In genomic region chr11:121559812-121560211, GRCh38 we compare ENCODE assay signal across 15 cellular contexts.
"Had no signal": no experiment of that assay in that cellular context is flagged by ENCODE, and none has a peak within 500 bp of the region (broad histone marks: within the 10 kb centered on the region; RNA-seq: fewer than 3 reads in every experiment).

No MANE protein-coding gene starts in this region.

- H3K9me3 Mint-ChIP-seq: activated naive CD4-positive, alpha-beta T cell treated with anti-CD3 and anti-CD28 coated beads for 36 hours; activated T-helper 17 cell treated with anti-CD3 and anti-CD28 coated beads, Interleukin-2, amount 50 U/mL, for 72 hours; memory B cell; nephron progenitor cell had no signal

- DNase-seq: activated CD4-positive, alpha-beta T cell treated with anti-CD3 and anti-CD28 coated beads, Interleukin-2, amount 50 U/mL, for 4 hours; activated naive CD4-positive, alpha-beta T cell treated with anti-CD3 and anti-CD28 coated beads for 36 hours; adrenal gland; kidney; left ventricle myocardium inferior; nephron progenitor cell; psoas muscle; right lobe of liver; stimulated activated naive CD8-positive, alpha-beta T cell treated with anti-CD3 and anti-CD28 coated beads, Interleukin-15, Interleukin-2, amounts not matched to agents 100 U/mL and 50 U/mL, for 24 hours; T1000; upper lobe of left lung had no signal

- ATAC-seq: activated CD4-positive, CD25-positive, alpha-beta regulatory T cell treated with anti-CD3 and anti-CD28 coated beads, Interleukin-2, amount 50 U/mL, for 24 hours; activated T-helper 17 cell treated with anti-CD3 and anti-CD28 coated beads, Interleukin-2, amount 50 U/mL, for 72 hours; esophagus mucosa; psoas muscle; stimulated activated naive CD8-positive, alpha-beta T cell treated with anti-CD3 and anti-CD28 coated beads, Interleukin-15, Interleukin-2, amounts not matched to agents 100 U/mL and 50 U/mL, for 24 hours had no signal

- H3K27me3 Mint-ChIP-seq: activated T-helper 17 cell treated with anti-CD3 and anti-CD28 coated beads, Interleukin-2, amount 50 U/mL, for 72 hours had no signal

- H3K27ac Mint-ChIP-seq: activated naive CD4-positive, alpha-beta T cell treated with anti-CD3 and anti-CD28 coated beads for 36 hours; activated T-helper 17 cell treated with anti-CD3 and anti-CD28 coated beads, Interleukin-2, amount 50 U/mL, for 72 hours; memory B cell; nephron progenitor cell had no signal

- H3K4me1 Mint-ChIP-seq: memory B cell had no signal

- H3K4me3 Mint-ChIP-seq: activated naive CD4-positive, alpha-beta T cell treated with anti-CD3 and anti-CD28 coated beads for 36 hours; activated T-helper 17 cell treated with anti-CD3 and anti-CD28 coated beads, Interleukin-2, amount 50 U/mL, for 72 hours; memory B cell; nephron progenitor cell had no signal
